ENCODE assay signal across 13 cellular contexts in genomic region chr4:38129452-38129830, GRCh38.
DNase-seq lines count a peak whose midpoint lies in the region; ATAC-seq and TF ChIP-seq lines count a peak whose summit lies in the region.
"Had no signal": no experiment of that assay in that cellular context is flagged by ENCODE, and none has a peak within 500 bp of the region (broad histone marks: within the 10 kb centered on the region; RNA-seq: fewer than 3 reads in every experiment).

No MANE protein-coding gene starts in this region.

- no peak for ATAC-seq in activated T-cell treated with anti-CD3 and anti-CD28 coated beads, Interleukin-2, amount 50 U/mL, for 72 hours (replicated peaks in 1 of 2)

- H3K4ac ChIP-seq in mesenchymal stem cell (ENCODE audit: low read depth in 1 of 2, low read length in 2 of 2) = peak overlapping the region in 1 of 2 experiments; percentile 71

- DNase-seq in activated T-cell treated with anti-CD3 and anti-CD28 coated beads, Interleukin-2, amount 50 U/mL, for 72 hours = no peak
- no peak for DNase-seq in activated T-cell treated with anti-CD3 and anti-CD28 coated beads for 4 hours
- peak; percentile 63 for DNase-seq in mesenchymal stem cell
- no peak for DNase-seq in suprapubic skin (ENCODE audit: low spot score in 2 of 2)
- DNase-seq in hypothalamus (lab: John Stamatoyannopoulos, UW) = no peak
- DNase-seq in NCI-H1048 (lab: John Stamatoyannopoulos, UW) = no peak
- DNase-seq in vagina (ENCODE audit: extremely low spot score in 2 of 2) = no peak
- DNase-seq: kidney glomerular epithelial cell, NCI-H1436 treated with DMSO at 0.1 percent for 48 hours, NCI-H774, pancreas had no signal

- H4K8ac ChIP-seq in mesenchymal stem cell (ENCODE audit: low read length) = no peak overlapping the region

- H3K4me3 Mint-ChIP-seq in activated T-cell treated with anti-CD3 and anti-CD28 coated beads, Interleukin-2, amount 50 U/mL, for 72 hours = peak overlapping the region; percentile 74 to 92

- H3K14ac ChIP-seq in mesenchymal stem cell (ENCODE audit: low read length in 2 of 2) = no peak overlapping the region

- no peak overlapping the region for H3K4me2 ChIP-seq in mesenchymal stem cell (ENCODE audit: low read length, poor library complexity, severe bottlenecking)

- no peak overlapping the region for H3K18ac ChIP-seq in mesenchymal stem cell (ENCODE audit: low read depth in 1 of 2, low read length in 2 of 2)

- TF ChIP-seq EP300 in suprapubic skin (IDR thresholded peaks at IDR 0.05) = no peak

- H3K36me3 ChIP-seq in mesenchymal stem cell (ENCODE audit: control insufficient read depth in 1 of 2, insufficient read depth in 2 of 2, low read depth in 1 of 2, low read length in 2 of 2) (peaks cover 5 to 9% of the 10 kb centered on the region in 2 experiments), suprapubic skin (peaks cover 8% of the 10 kb centered on the region), vagina (no peaks in the 10 kb centered on the region)
- H3K36me3 ChIP-seq: pancreas had no signal

- TF ChIP-seq CTCF in suprapubic skin (IDR thresholded peaks at IDR 0.05) (no peak), vagina (IDR thresholded peaks at IDR 0.05) (no peak)

- no peak overlapping the region for H2BK5ac ChIP-seq in mesenchymal stem cell (ENCODE audit: low read depth, low read length, poor library complexity, severe bottlenecking)

- H3K27me3 Mint-ChIP-seq in activated T-cell treated with anti-CD3 and anti-CD28 coated beads, Interleukin-2, amount 50 U/mL, for 72 hours (ENCODE audit: low read depth) = no peaks in the 10 kb centered on the region

- WGBS in mesenchymal stem cell = 51% methylated on average over 3 of the region's 4 CpGs
- 62% methylated on average over 4 of the region's 4 CpGs for WGBS in suprapubic skin

- TF ChIP-seq POLR2A in suprapubic skin (IDR thresholded peaks at IDR 0.05) = no peak
- no peak for TF ChIP-seq POLR2A in vagina (IDR thresholded peaks at IDR 0.05)

- peak overlapping the region in 1 of 2 experiments; percentile 79 for H2BK12ac ChIP-seq in mesenchymal stem cell (ENCODE audit: low read length in 2 of 2)

- no peak overlapping the region for H2AK5ac ChIP-seq in mesenchymal stem cell (ENCODE audit: low read length, severe bottlenecking)

- H3K23ac ChIP-seq in mesenchymal stem cell (ENCODE audit: low read length in 2 of 2) = no peak overlapping the region

- H2AFZ ChIP-seq in mesenchymal stem cell (ENCODE audit: low read depth, low read length) = no peak overlapping the region

- no peak overlapping the region for H2BK120ac ChIP-seq in mesenchymal stem cell (ENCODE audit: low read depth, low read length)

- H3K27ac ChIP-seq in angular gyrus (ENCODE audit: low read depth, low read length) (peak overlapping the region; percentile 42), mesenchymal stem cell (ENCODE audit: low read length, poor library complexity, severe bottlenecking) (no peak overlapping the region), suprapubic skin (peak overlapping the region; percentile 76), vagina (no peak overlapping the region)
- H3K27ac ChIP-seq: pancreas, SK-N-MC had no signal

- peaks cover 8% of the 10 kb centered on the region for H3K79me1 ChIP-seq in mesenchymal stem cell (replicated peaks; ENCODE audit: low read length, poor library complexity, severe bottlenecking)

- H3K4me3 ChIP-seq in mesenchymal stem cell (ENCODE audit: insufficient read depth in 1 of 2, low read depth in 1 of 2, low read length in 2 of 2) = no peak overlapping the region
- H3K4me3 ChIP-seq in suprapubic skin = no peak overlapping the region
- H3K4me3 ChIP-seq in vagina = no peak overlapping the region
- H3K4me3 ChIP-seq: pancreas, SK-N-MC had no signal

- H3K36me3 Mint-ChIP-seq in activated T-cell treated with anti-CD3 and anti-CD28 coated beads, Interleukin-2, amount 50 U/mL, for 72 hours (ENCODE audit: insufficient read depth in 2 of 2) = peaks cover 11 to 15% of the 10 kb centered on the region in 2 donors

- no peaks in the 10 kb centered on the region for H3K9me3 Mint-ChIP-seq in activated T-cell treated with anti-CD3 and anti-CD28 coated beads, Interleukin-2, amount 50 U/mL, for 72 hours

- peak overlapping the region; percentile 58 for H3K9ac ChIP-seq in mesenchymal stem cell (ENCODE audit: low read length)

- peak overlapping the region; percentile 89 for H3K27ac Mint-ChIP-seq in activated T-cell treated with anti-CD3 and anti-CD28 coated beads, Interleukin-2, amount 50 U/mL, for 72 hours

- H3K4me1 ChIP-seq in mesenchymal stem cell (ENCODE audit: control insufficient read depth, insufficient read depth, low read depth, low read length) (peaks cover 17% of the 10 kb centered on the region), suprapubic skin (peaks cover 40% of the 10 kb centered on the region), vagina (peaks cover 20% of the 10 kb centered on the region)

- H3K27me3 ChIP-seq in mesenchymal stem cell (ENCODE audit: control insufficient read depth in 1 of 2, insufficient read depth in 1 of 2, low read length in 2 of 2) (no peaks in the 10 kb centered on the region), suprapubic skin (no peaks in the 10 kb centered on the region), vagina (no peaks in the 10 kb centered on the region)
- H3K27me3 ChIP-seq: pancreas had no signal

- H3K9me3 ChIP-seq in mesenchymal stem cell (ENCODE audit: control insufficient read depth, low read length) (no peaks in the 10 kb centered on the region), suprapubic skin (no peaks in the 10 kb centered on the region), vagina (no peaks in the 10 kb centered on the region)
- H3K9me3 ChIP-seq: pancreas had no signal

- intact Hi-C loops in vagina (cut with DNase I) = no loop called here

- H4K91ac ChIP-seq in mesenchymal stem cell (ENCODE audit: low read length) = no peak overlapping the region

- H2BK15ac ChIP-seq in mesenchymal stem cell (ENCODE audit: low read depth, poor library complexity, severe bottlenecking) = no peak overlapping the region

- H3K4me1 Mint-ChIP-seq in activated T-cell treated with anti-CD3 and anti-CD28 coated beads, Interleukin-2, amount 50 U/mL, for 72 hours (ENCODE audit: low read depth) = peaks cover 72% of the 10 kb centered on the region

Comparison
In these comparisons a context has a peak if more than half of its experiments do, and no peak if none do; other contexts are left out.
1. H3K27ac ChIP-seq: peak in angular gyrus (single experiment) and suprapubic skin (single experiment); none in mesenchymal stem cell (single experiment) and vagina (single experiment).